In genomic region chr21:43769325-43769958, GRCh38 we compare ENCODE assay signal across 18 cellular contexts. TPM values are rescaled to one million over a fixed set of nuclear protein-coding genes. Genes with fewer than 3 reads are reported as not detected.
A peak's percentile ranks its signal among the peaks of the same experiment; 100 is the strongest.
DNase-seq lines count a peak whose midpoint lies in the region; ATAC-seq and TF ChIP-seq lines count a peak whose summit lies in the region.
"Had no signal": no experiment of that assay in that cellular context is flagged by ENCODE, and none has a peak within 500 bp of the region (broad histone marks: within the 10 kb centered on the region; RNA-seq: fewer than 3 reads in every experiment).

No MANE protein-coding gene starts in this region.

- H3K27me3 ChIP-seq in PC-9 (ENCODE audit: insufficient read depth, low read depth) (no peaks in the 10 kb centered on the region), esophagus squamous epithelium (no peaks in the 10 kb centered on the region)

- no peaks in the 10 kb centered on the region for H3K9me3 Mint-ChIP-seq in WTC11
- no peaks in the 10 kb centered on the region for H3K9me3 Mint-ChIP-seq in stimulated activated effector memory CD8-positive, alpha-beta T cell treated with anti-CD3 and anti-CD28 coated beads, Interleukin-12 subunit alpha, Interleukin-12 subunit beta, amount 100 ng/mL, for 72 hours
- H3K9me3 Mint-ChIP-seq: CD4-positive, alpha-beta memory T cell had no signal

- peak overlapping the region; percentile 88; the same call in 1 of the 2 replicates for H3K27ac Mint-ChIP-seq in WTC11
- H3K27ac Mint-ChIP-seq in stimulated activated effector memory CD8-positive, alpha-beta T cell treated with anti-CD3 and anti-CD28 coated beads, Interleukin-12 subunit alpha, Interleukin-12 subunit beta, amount 100 ng/mL, for 72 hours, result peak overlapping the region; percentile 69
- H3K27ac Mint-ChIP-seq: B cell had no signal

- H3K9me3 ChIP-seq in PC-9 (ENCODE audit: insufficient read depth, low read depth) (no peaks in the 10 kb centered on the region), esophagus squamous epithelium (no peaks in the 10 kb centered on the region)

- WGBS in esophagus squamous epithelium, 2 donors, result 79 to 90% methylated on average over 7 to 11 of the region's 11 CpGs

- intact Hi-C loops in PC-9 (cut with micrococcal nuclease; ENCODE audit: unreplicated experiment), result loop anchor here (2.0 kb wide), 2 partner anchors 19 to 41 kb away; partner anchors contain the start of gene RRP1
- intact Hi-C loops in esophagus squamous epithelium (cut with DNase I), result no loop called here

- no peak overlapping the region for H3K4me3 Mint-ChIP-seq in WTC11
- no peak overlapping the region for H3K4me3 Mint-ChIP-seq in stimulated activated effector memory CD8-positive, alpha-beta T cell treated with anti-CD3 and anti-CD28 coated beads, Interleukin-12 subunit alpha, Interleukin-12 subunit beta, amount 100 ng/mL, for 72 hours
- H3K4me3 Mint-ChIP-seq: B cell; CD4-positive, alpha-beta memory T cell had no signal

- no peak overlapping the region for H3K4me3 ChIP-seq in PC-9
- no peak overlapping the region for H3K4me3 ChIP-seq in esophagus squamous epithelium

- H3K4me1 ChIP-seq in PC-9 (replicated peaks; ENCODE audit: insufficient read depth), result peaks cover 44% of the 10 kb centered on the region
- peaks cover 25 to 85% (median 41%) of the 10 kb centered on the region in 3 donors for H3K4me1 ChIP-seq in esophagus squamous epithelium

- peak overlapping the region; percentile 78 for H3K4me2 ChIP-seq in PC-9

- no peak overlapping the region for H2AFZ ChIP-seq in PC-9

- H3K36me3 ChIP-seq in PC-9 (ENCODE audit: low read depth) (peaks cover 10% of the 10 kb centered on the region), esophagus squamous epithelium (peaks cover 0 to 24% (median 6%) of the 10 kb centered on the region in 3 donors)

- H3K36me3 Mint-ChIP-seq in WTC11, result peaks cover 11% of the 10 kb centered on the region
- H3K36me3 Mint-ChIP-seq in stimulated activated effector memory CD8-positive, alpha-beta T cell treated with anti-CD3 and anti-CD28 coated beads, Interleukin-12 subunit alpha, Interleukin-12 subunit beta, amount 100 ng/mL, for 72 hours, result peaks cover 26% of the 10 kb centered on the region

- ATAC-seq in WTC11, result no peak
- no peak for ATAC-seq in stimulated activated effector memory CD8-positive, alpha-beta T cell treated with anti-CD3 and anti-CD28 coated beads, Interleukin-12 subunit alpha, Interleukin-12 subunit beta, amount 100 ng/mL, for 72 hours
- ATAC-seq in HG02642 (IDR thresholded peaks at IDR 0.05; ENCODE audit: poor library complexity, unreplicated experiment), result no peak
- ATAC-seq: SK-N-SH treated with all-trans-retinoic acid at 6 μM for 48 hours had no signal

- H3K27ac ChIP-seq in PC-9 (peak overlapping the region; percentile 98), esophagus squamous epithelium (peak overlapping the region in 3 of 4 donors; percentile 80 to 88 (median 85))

- peaks cover 2% of the 10 kb centered on the region for H4K20me1 ChIP-seq in PC-9 (ENCODE audit: insufficient read depth)

- no peaks in the 10 kb centered on the region; the same call in 1 of the 2 replicates for H3K27me3 Mint-ChIP-seq in WTC11 (ENCODE audit: low read depth)
- H3K27me3 Mint-ChIP-seq: CD4-positive, alpha-beta memory T cell had no signal

- POLR2A ChIA-PET in PC-9 (lab: Charles Lee; ENCODE audit: unreplicated experiment), result interaction anchor here (0.6 kb wide), 1 partner anchor 57 kb away, joined by 7 read pairs; no protein-coding TSS in a partner anchor
- POLR2A ChIA-PET in WTC11 (lab: Charles Lee), result no interaction called here

- peaks cover 17% of the 10 kb centered on the region for H3K79me2 ChIP-seq in PC-9 (ENCODE audit: low read depth)

- CTCF ChIA-PET in PC-9 (lab: Charles Lee) (no interaction called here), WTC11 (lab: Charles Lee) (interaction anchor here (1.2 to 3.9 kb wide), 3 partner anchors 20 to 41 kb away, joined by 3 to 29 read pairs (median 10); partner anchors contain the start of gene RRP1)

- no peak for TF ChIP-seq POLR2A in esophagus squamous epithelium (IDR thresholded peaks at IDR 0.05)

- no peak for TF ChIP-seq CTCF in PC-9 (conservative IDR thresholded peaks at IDR 0.05)
- no peak for TF ChIP-seq CTCF in WTC11 (IDR thresholded peaks at IDR 0.05)
- no peak for TF ChIP-seq CTCF in esophagus squamous epithelium (IDR thresholded peaks at IDR 0.05)

- peaks cover 65% of the 10 kb centered on the region for H3F3A ChIP-seq in PC-9 (ENCODE audit: insufficient read depth, low read depth)

- DNase-seq in PC-9, result no peak
- no peak for DNase-seq in WTC11 (ENCODE audit: low spot score)
- no peak for DNase-seq in esophagus squamous epithelium (lab: John Stamatoyannopoulos, UW)
- no peak for DNase-seq in stimulated activated effector memory CD8-positive, alpha-beta T cell treated with anti-CD3 and anti-CD28 coated beads, Interleukin-12 subunit alpha, Interleukin-12 subunit beta, amount 100 ng/mL, for 72 hours (ENCODE audit: low spot score in 2 of 2)
- DNase-seq in NCI-H446 treated with DMSO at 0.1 percent for 48 hours (lab: John Stamatoyannopoulos, UW), result no peak
- no peak for DNase-seq in mesenteric fat pad (ENCODE audit: low spot score)
- DNase-seq: CD4-positive, alpha-beta memory T cell; DMS79; HCEC 1CT; KBM-7; NCI-H1436; NCI-H2029; NCI-H2171; NCI-H510A; SHP77 had no signal

- no TSS peak for BruUV-seq in PC-9 (replicated peaks; lab: Mats Ljungman, UMichigan)

- peaks cover 53% of the 10 kb centered on the region for H3K4me1 Mint-ChIP-seq in WTC11
- peaks cover 21% of the 10 kb centered on the region for H3K4me1 Mint-ChIP-seq in stimulated activated effector memory CD8-positive, alpha-beta T cell treated with anti-CD3 and anti-CD28 coated beads, Interleukin-12 subunit alpha, Interleukin-12 subunit beta, amount 100 ng/mL, for 72 hours

- no peaks in the 10 kb centered on the region for H3K9me2 ChIP-seq in PC-9 (ENCODE audit: insufficient read depth)

TF ChIP-seq in WTC11, 78 proteins besides CTCF, POLR2A, EP300 and RAD21:
- TF ChIP-seq TEAD4 (CRISPR knock-in tag; IDR thresholded peaks at IDR 0.05) (no peak), ZNF121 (CRISPR knock-in tag; IDR thresholded peaks at IDR 0.05) (peak; percentile 41; the same call in 1 of the 2 replicates), ZNF532 (CRISPR knock-in tag; IDR thresholded peaks at IDR 0.05; ENCODE audit: borderline replicate concordance) (no peak), PREB (CRISPR knock-in tag; IDR thresholded peaks at IDR 0.05; ENCODE audit: borderline replicate concordance) (no peak), IRF2 (CRISPR knock-in tag; IDR thresholded peaks at IDR 0.05; ENCODE audit: borderline replicate concordance, low read depth) (no peak)
- TF ChIP-seq, protein P1, sequence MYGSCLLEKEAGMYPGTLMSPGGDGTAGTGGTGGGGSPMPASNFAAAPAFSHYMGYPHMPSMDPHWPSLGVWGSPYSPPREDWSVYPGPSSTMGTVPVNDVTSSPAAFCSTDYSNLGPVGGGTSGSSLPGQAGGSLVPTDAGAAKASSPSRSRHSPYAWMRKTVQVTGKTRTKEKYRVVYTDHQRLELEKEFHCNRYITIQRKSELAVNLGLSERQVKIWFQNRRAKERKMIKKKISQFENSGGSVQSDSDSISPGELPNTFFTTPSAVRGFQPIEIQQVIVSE (CRISPR knock-in tag; IDR thresholded peaks at IDR 0.05; ENCODE audit: borderline replicate concordance), result no peak

RNA-seq across cellular contexts. Expression of gene CSTB, which starts 6.7 kb away (rescaled TPM):
- total RNA-seq in PC-9 (2021), result 88.5 and 136 TPM in 2 replicates
- total RNA-seq in WTC11 (2021), result 35.2 to 38.6 TPM (median 36.1 TPM) in 3 replicates
- 100 to 1,000 TPM; 375 to 700 (median 481) TPM for total RNA-seq in esophagus squamous epithelium
- total RNA-seq in mesenteric fat pad, result 84.9 TPM

RNA-seq across cellular contexts. Expression of gene RRP1, which starts 19.9 kb away (rescaled TPM):
- total RNA-seq in PC-9 (2021) (24.9 and 28.0 TPM in 2 replicates), WTC11 (2021) (45.0 to 53.0 TPM (median 45.9 TPM) in 3 replicates), esophagus squamous epithelium (10 to 100 TPM; 22.5 to 37.2 (median 30.4) TPM), mesenteric fat pad (29.8 TPM)

RNA-seq across cellular contexts. Expression of gene PDXK, which starts 50.5 kb away (rescaled TPM):
- 175 and 189 TPM in 2 replicates for total RNA-seq in PC-9 (2021)
- 116 to 123 TPM (median 120 TPM) in 3 replicates for total RNA-seq in WTC11 (2021)
- 100 to 1,000 TPM in 2 of 4 donors, 10 to 100 TPM in 2; 42.9 to 114 (median 82.0) TPM for total RNA-seq in esophagus squamous epithelium
- total RNA-seq in mesenteric fat pad, result 261 TPM
